25 cellular contexts compared by ENCODE assay signal in genomic region chr1:94433866-94434265, GRCh38.
"Had no signal": no experiment of that assay in that cellular context is flagged by ENCODE, and none has a peak within 500 bp of the region (broad histone marks: within the 10 kb centered on the region; RNA-seq: fewer than 3 reads in every experiment).

No MANE protein-coding gene starts in this region.

- H3K27me3 Mint-ChIP-seq: naive B cell; stimulated activated naive CD8-positive, alpha-beta T cell treated with anti-CD3 and anti-CD28 coated beads, Interleukin-15, Interleukin-2, amounts not matched to agents 100 ng/mL and 50 ng/mL, for 24 hours; type B pancreatic cell had no signal

- H3K4me3 ChIP-seq: left ventricle myocardium inferior, lung, pancreas, prostate gland, skin epidermis, spleen, suprapubic skin, thoracic aorta, tibial artery, vagina had no signal

- DNase-seq: islet precursor cell; left ventricle myocardium inferior; mesendoderm; naive B cell; natural killer cell; nephron progenitor cell; pancreas; posterior cingulate gyrus; retina; right cardiac atrium; spleen; stimulated activated CD4-positive, alpha-beta T cell treated with anti-CD3 and anti-CD28 coated beads, Interleukin-4, amount 100 ng/mL, for 24 hours; stimulated activated naive CD4-positive, alpha-beta T cell; tibial artery had no signal

- ATAC-seq: natural killer cell; pancreas; right cardiac atrium; sciatic nerve; stimulated activated effector memory CD8-positive, alpha-beta T cell treated with anti-CD3 and anti-CD28 coated beads, Interleukin-12 subunit alpha, Interleukin-12 subunit beta, amount 100 ng/mL, for 72 hours had no signal

- H3K4me1 Mint-ChIP-seq: mesothelial cell of epicardium, nephron progenitor cell had no signal

- H3K36me3 ChIP-seq: pancreas, prostate gland, suprapubic skin, thoracic aorta, tibial artery, vagina had no signal

- H3K27me3 ChIP-seq: pancreas, spleen, suprapubic skin, tibial artery, vagina had no signal

- H3K9me3 ChIP-seq: pancreas, prostate gland, vagina had no signal

- H3K4me3 Mint-ChIP-seq: mesothelial cell of epicardium; naive B cell; natural killer cell; nephron progenitor cell; stimulated activated effector memory CD8-positive, alpha-beta T cell treated with anti-CD3 and anti-CD28 coated beads, Interleukin-12 subunit alpha, Interleukin-12 subunit beta, amount 100 ng/mL, for 72 hours; stimulated activated naive CD8-positive, alpha-beta T cell treated with anti-CD3 and anti-CD28 coated beads, Interleukin-15, Interleukin-2, amounts not matched to agents 100 ng/mL and 50 ng/mL, for 24 hours; type B pancreatic cell had no signal

- H3K9me3 Mint-ChIP-seq: natural killer cell; stimulated activated effector memory CD8-positive, alpha-beta T cell treated with anti-CD3 and anti-CD28 coated beads, Interleukin-12 subunit alpha, Interleukin-12 subunit beta, amount 100 ng/mL, for 72 hours had no signal

- H3K27ac Mint-ChIP-seq: mesothelial cell of epicardium; natural killer cell; nephron progenitor cell; stimulated activated effector memory CD8-positive, alpha-beta T cell treated with anti-CD3 and anti-CD28 coated beads, Interleukin-12 subunit alpha, Interleukin-12 subunit beta, amount 100 ng/mL, for 72 hours; stimulated activated naive CD8-positive, alpha-beta T cell treated with anti-CD3 and anti-CD28 coated beads, Interleukin-15, Interleukin-2, amounts not matched to agents 100 ng/mL and 50 ng/mL, for 24 hours; type B pancreatic cell had no signal

- FAIRE-seq: pancreas had no signal

- H3K4me1 ChIP-seq: prostate gland had no signal

- H3K36me3 Mint-ChIP-seq: natural killer cell; stimulated activated effector memory CD8-positive, alpha-beta T cell treated with anti-CD3 and anti-CD28 coated beads, Interleukin-12 subunit alpha, Interleukin-12 subunit beta, amount 100 ng/mL, for 72 hours had no signal

- H3K27ac ChIP-seq: left ventricle myocardium inferior, pancreas, prostate gland, skin epidermis, spleen, suprapubic skin, thoracic aorta, tibial artery, vagina had no signal
